12 cellular contexts compared by ENCODE assay signal in genomic region chr2:218329027-218329825, GRCh38. TPM values are rescaled to one million over a fixed set of nuclear protein-coding genes. Genes with fewer than 3 reads are reported as not detected.
DNase-seq lines count a peak whose midpoint lies in the region; ATAC-seq and TF ChIP-seq lines count a peak whose summit lies in the region.
"Had no signal": no experiment of that assay in that cellular context is flagged by ENCODE, and none has a peak within 500 bp of the region (broad histone marks: within the 10 kb centered on the region; RNA-seq: fewer than 3 reads in every experiment).

No MANE protein-coding gene starts in this region.

- no peaks in the 10 kb centered on the region for H3K36me3 Mint-ChIP-seq in activated B cell treated with CpG ODN at 0.5 μM for 24 hours (ENCODE audit: low read depth)

- no peaks in the 10 kb centered on the region for H3K79me2 ChIP-seq in GM23248 (ENCODE audit: insufficient read depth)

- no peak overlapping the region for H3K9ac ChIP-seq in GM23248

- H3K27me3 ChIP-seq in thoracic aorta (replicated peaks; ENCODE audit: insufficient read depth) (no peaks in the 10 kb centered on the region), GM23248 (replicated peaks; ENCODE audit: insufficient read depth) (no peaks in the 10 kb centered on the region)

- 78 to 82% methylated on average over 18 of the region's 18 CpGs for WGBS in GM23248 (ENCODE audit: low coverage in 1 of 2, low lambda C conversion rate in 2 of 2, missing lambda C conversion rate in 2 of 2), 2 experiments

- H3K4me3 Mint-ChIP-seq in activated B cell treated with CpG ODN at 0.5 μM for 24 hours, result peak overlapping the region; percentile 60
- H3K4me3 Mint-ChIP-seq: central memory CD8-positive, alpha-beta T cell had no signal

- H3K4me3 ChIP-seq in thoracic aorta, result peak overlapping the region; percentile 30
- no peak overlapping the region for H3K4me3 ChIP-seq in GM23248
- H3K4me3 ChIP-seq: A549 had no signal

- peak overlapping the region; percentile 82 for H3K27ac Mint-ChIP-seq in activated B cell treated with CpG ODN at 0.5 μM for 24 hours

- H3K4me1 Mint-ChIP-seq in activated B cell treated with CpG ODN at 0.5 μM for 24 hours, result peaks cover 54% of the 10 kb centered on the region
- H3K4me1 Mint-ChIP-seq: central memory CD8-positive, alpha-beta T cell had no signal

- H3K9me2 ChIP-seq in GM23248 (ENCODE audit: insufficient read depth), result no peaks in the 10 kb centered on the region

- H3K27me3 Mint-ChIP-seq in activated B cell treated with CpG ODN at 0.5 μM for 24 hours, result peaks cover 1% of the 10 kb centered on the region

- no peak for TF ChIP-seq CTCF in activated B cell treated with CpG ODN at 0.5 μM for 24 hours (IDR thresholded peaks at IDR 0.05)
- TF ChIP-seq CTCF in thoracic aorta (IDR thresholded peaks at IDR 0.05), result no peak

- H3K4me1 ChIP-seq in thoracic aorta (ENCODE audit: control insufficient read depth in 1 of 2, low read depth in 2 of 2) (peaks cover 8 to 39% of the 10 kb centered on the region in 2 donors), GM23248 (ENCODE audit: insufficient read depth) (no peaks in the 10 kb centered on the region)

- no peaks in the 10 kb centered on the region for H3K36me3 ChIP-seq in thoracic aorta
- H3K36me3 ChIP-seq in GM23248 (ENCODE audit: low read depth), result no peaks in the 10 kb centered on the region

- no peaks in the 10 kb centered on the region for H3F3A ChIP-seq in GM23248 (ENCODE audit: insufficient read depth)

- intact Hi-C loops in activated B cell treated with CpG ODN at 0.5 μM for 24 hours (cut with micrococcal nuclease), result no loop called here

- CTCF ChIA-PET in activated B cell treated with CpG ODN at 0.5 μM for 24 hours (lab: Charles Lee), result interaction anchor here (0.6 to 1.2 kb wide), 3 partner anchors 30 to 56 kb away, joined by 3 to 4 read pairs (median 3); no protein-coding TSS in a partner anchor

- in situ Hi-C loops in GM23248 (cut with MboI), result no loop called here

- H3K27ac ChIP-seq in thoracic aorta (peak overlapping the region; percentile 45 to 46), GM23248 (no peak overlapping the region)
- H3K27ac ChIP-seq: A549 had no signal

- H2AFZ ChIP-seq in GM23248, result no peak overlapping the region

- POLR2A ChIA-PET in activated B cell treated with CpG ODN at 0.5 μM for 24 hours (lab: Charles Lee), result interaction anchor here (0.6 to 1.6 kb wide), 3 partner anchors 8 to 563 kb away, joined by 4 to 13 read pairs (median 4); no protein-coding TSS in a partner anchor

- H4K20me1 ChIP-seq in GM23248 (ENCODE audit: insufficient read depth), result no peaks in the 10 kb centered on the region

- H3K9me3 ChIP-seq in thoracic aorta (no peaks in the 10 kb centered on the region), GM23248 (ENCODE audit: low read depth) (no peaks in the 10 kb centered on the region)
- H3K9me3 ChIP-seq: A549 had no signal

- H3K4me2 ChIP-seq in GM23248 (ENCODE audit: unreplicated experiment), result no peak overlapping the region
- H3K4me2 ChIP-seq: A549 had no signal

- H3K9me3 Mint-ChIP-seq in activated B cell treated with CpG ODN at 0.5 μM for 24 hours, result no peaks in the 10 kb centered on the region
- H3K9me3 Mint-ChIP-seq: central memory CD8-positive, alpha-beta T cell had no signal

- ATAC-seq in HG02763 (IDR thresholded peaks at IDR 0.05; ENCODE audit: unreplicated experiment) (peak; percentile 43), activated B cell treated with CpG ODN at 0.5 μM for 24 hours (ENCODE audit: low read depth) (peak; percentile 47), thoracic aorta (ENCODE audit: insufficient number of reproducible peaks, low FRiP score, low read depth) (no peak)
- ATAC-seq: A549 had no signal

- DNase-seq in NCI-H82 (lab: John Stamatoyannopoulos, UW) (peak; percentile 44), NCI-H82 treated with DMSO at 0.1 percent for 48 hours (lab: John Stamatoyannopoulos, UW; ENCODE audit: unreplicated experiment) (no peak), activated B cell treated with CpG ODN at 0.5 μM for 24 hours (no peak), thoracic aorta (ENCODE audit: low spot score) (no peak), GM23248 (no peak), SHP77 treated with DMSO at 0.1 percent for 48 hours (lab: John Stamatoyannopoulos, UW) (no peak), HuH-7.5 (ENCODE audit: low spot score) (no peak)
- DNase-seq: activated CD4-positive, CD25-positive, alpha-beta regulatory T cell treated with anti-CD3 and anti-CD28 coated beads, Interleukin-2, amount 50 U/mL, for 72 hours; NCI-H1694 treated with DMSO at 0.1 percent for 48 hours had no signal

RNA-seq across cellular contexts. Expression of gene CATIP, which starts 27.4 kb away (rescaled TPM):
- total RNA-seq in activated B cell treated with CpG ODN at 0.5 μM for 24 hours, result not detected in 2 replicates
- not detected for total RNA-seq in thoracic aorta
- not detected in 2 replicates for total RNA-seq in GM23248 (2014; rRNA removed; shearing (Covaris generic))
- not detected in 2 replicates for polyA plus RNA-seq in GM23248 (2016; fragmentation: Nextera tagmentation; extraction: Ambion mirVana)

RNA-seq across cellular contexts. Expression of gene TMBIM1, which starts 36.9 kb away (rescaled TPM):
- total RNA-seq in activated B cell treated with CpG ODN at 0.5 μM for 24 hours (40.7 and 45.0 TPM in 2 replicates), thoracic aorta (100 to 1,000 TPM; 324 to 369 TPM)
- 178 and 214 TPM in 2 replicates for total RNA-seq in GM23248 (2014; rRNA removed; shearing (Covaris generic))
- 164 and 166 TPM in 2 replicates for polyA plus RNA-seq in GM23248 (2016; fragmentation: Nextera tagmentation; extraction: Ambion mirVana)

RNA-seq across cellular contexts. Expression of gene SLC11A1, which starts 52.8 kb away (rescaled TPM):
- total RNA-seq in activated B cell treated with CpG ODN at 0.5 μM for 24 hours, result 0.89 and 0.93 TPM in 2 replicates
- total RNA-seq in thoracic aorta, result 100 to 1,000 TPM; 122 to 190 TPM
- not detected in 2 replicates for total RNA-seq in GM23248 (2014; rRNA removed; shearing (Covaris generic))
- 0.13 and 0.16 TPM in 2 replicates for polyA plus RNA-seq in GM23248 (2016; fragmentation: Nextera tagmentation; extraction: Ambion mirVana)

RNA-seq across cellular contexts. Expression of gene PNKD, which starts 58.9 kb away (rescaled TPM):
- 21.0 and 23.7 TPM in 2 replicates for total RNA-seq in activated B cell treated with CpG ODN at 0.5 μM for 24 hours
- 10 to 100 TPM; 19.4 to 38.4 TPM for total RNA-seq in thoracic aorta
- total RNA-seq in GM23248 (2014; rRNA removed; shearing (Covaris generic)), result 22.8 and 28.6 TPM in 2 replicates
- polyA plus RNA-seq in GM23248 (2016; fragmentation: Nextera tagmentation; extraction: Ambion mirVana), result 79.3 and 82.7 TPM in 2 replicates

RNA-seq across cellular contexts. Expression of gene AAMP, which starts 59.3 kb away (rescaled TPM):
- total RNA-seq in activated B cell treated with CpG ODN at 0.5 μM for 24 hours (63.4 and 63.6 TPM in 2 replicates), thoracic aorta (10 to 100 TPM; 95.9 to 97.5 TPM)
- total RNA-seq in GM23248 (2014; rRNA removed; shearing (Covaris generic)), result 117 and 191 TPM in 2 replicates
- polyA plus RNA-seq in GM23248 (2016; fragmentation: Nextera tagmentation; extraction: Ambion mirVana), result 112 and 114 TPM in 2 replicates

Comparison
In these comparisons a context has a peak if more than half of its experiments do, and no peak if none do; other contexts are left out.
1. RNA of gene SLC11A1, which starts 52.8 kb away (total RNA-seq): 122 to 190 TPM in thoracic aorta; 0.89 to 0.93 TPM in activated B cell treated with CpG ODN at 0.5 μM for 24 hours and not detected in GM23248; every median in the first group is over 10 times any median in the second.